In the genomic region with DNA sequence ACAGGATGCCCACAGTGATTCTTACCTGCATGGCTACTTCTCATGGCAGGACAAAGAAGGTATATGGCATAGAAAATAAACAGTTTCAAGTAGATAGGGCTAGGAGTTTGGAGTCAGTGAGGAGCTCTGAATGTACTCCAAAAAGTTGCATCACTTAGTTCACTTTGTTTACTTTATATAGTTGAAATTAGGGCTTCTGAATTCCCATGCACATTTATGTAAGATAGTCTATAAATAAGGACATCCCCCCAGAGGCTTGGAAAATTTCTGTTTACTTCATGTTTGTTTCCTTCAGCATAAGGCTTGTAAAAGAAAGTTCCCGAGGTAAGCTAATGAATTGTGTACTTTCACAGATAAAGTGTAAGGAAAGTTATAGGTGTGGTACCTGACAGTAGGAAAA, we compare ENCODE assay signal across 24 cellular contexts. TPM values are rescaled to one million over a fixed set of nuclear protein-coding genes. Genes with fewer than 3 reads are reported as not detected.
DNase-seq lines count a peak whose midpoint lies in the region; ATAC-seq and TF ChIP-seq lines count a peak whose summit lies in the region.
"Had no signal": no experiment of that assay in that cellular context is flagged by ENCODE, and none has a peak within 500 bp of the region (broad histone marks: within the 10 kb centered on the region; RNA-seq: fewer than 3 reads in every experiment).

No MANE protein-coding gene starts in this region.

- no peak for ATAC-seq in stimulated activated naive B cell treated with anti-CD40 and anti-IgM and Interleukin-4, amounts not matched to agents 10 μg/mL and 1 μg/mL and 100 μg/mL, for 72 hours (replicated peaks)
- no peak for ATAC-seq in GM21528 (IDR thresholded peaks at IDR 0.05; ENCODE audit: low FRiP score, unreplicated experiment)
- ATAC-seq: sciatic nerve had no signal

- H3K36me3 Mint-ChIP-seq in activated naive CD4-positive, alpha-beta T cell treated with anti-CD3 and anti-CD28 coated beads, Interleukin-2, amount 50 U/mL, for 24 hours, result peaks cover 22% of the 10 kb centered on the region
- H3K36me3 Mint-ChIP-seq in activated CD4-positive, alpha-beta memory T cell treated with anti-CD3 and anti-CD28 coated beads for 36 hours, result peaks cover 35% of the 10 kb centered on the region
- peaks cover 37 to 42% of the 10 kb centered on the region in 2 donors for H3K36me3 Mint-ChIP-seq in stimulated activated naive B cell treated with anti-CD40 and anti-IgM and Interleukin-4, amounts not matched to agents 10 μg/mL and 1 μg/mL and 100 μg/mL, for 72 hours
- H3K36me3 Mint-ChIP-seq: IgD-negative memory B cell had no signal

- H3K27me3 ChIP-seq in Peyer's patch, result no peaks in the 10 kb centered on the region
- H3K27me3 ChIP-seq: cardiac muscle cell, tibial nerve had no signal

- CTCF ChIA-PET in activated CD4-positive, alpha-beta memory T cell treated with anti-CD3 and anti-CD28 coated beads for 36 hours (lab: Charles Lee), result no interaction called here

- peaks cover 0 to 5% (median 0%) of the 10 kb centered on the region in 4 donors for H3K4me1 ChIP-seq in Peyer's patch

- TF ChIP-seq CTCF in Peyer's patch (IDR thresholded peaks at IDR 0.05), result no peak

- TF ChIP-seq POLR2A in Peyer's patch (IDR thresholded peaks at IDR 0.05), result no peak

- peak overlapping the region; percentile 89 for H3K4me3 Mint-ChIP-seq in activated naive CD4-positive, alpha-beta T cell treated with anti-CD3 and anti-CD28 coated beads, Interleukin-2, amount 50 U/mL, for 24 hours
- H3K4me3 Mint-ChIP-seq in activated CD4-positive, alpha-beta memory T cell treated with anti-CD3 and anti-CD28 coated beads for 36 hours, result peak overlapping the region; percentile 87
- peak overlapping the region; percentile 86 to 91 for H3K4me3 Mint-ChIP-seq in stimulated activated naive B cell treated with anti-CD40 and anti-IgM and Interleukin-4, amounts not matched to agents 10 μg/mL and 1 μg/mL and 100 μg/mL, for 72 hours
- H3K4me3 Mint-ChIP-seq: H9 had no signal

- peaks cover 4% of the 10 kb centered on the region for H3K9me3 Mint-ChIP-seq in activated naive CD4-positive, alpha-beta T cell treated with anti-CD3 and anti-CD28 coated beads, Interleukin-2, amount 50 U/mL, for 24 hours
- H3K9me3 Mint-ChIP-seq in activated CD4-positive, alpha-beta memory T cell treated with anti-CD3 and anti-CD28 coated beads for 36 hours, result no peaks in the 10 kb centered on the region
- H3K9me3 Mint-ChIP-seq in stimulated activated naive B cell treated with anti-CD40 and anti-IgM and Interleukin-4, amounts not matched to agents 10 μg/mL and 1 μg/mL and 100 μg/mL, for 72 hours, result peaks cover 0 to 5% of the 10 kb centered on the region in 2 donors
- H3K9me3 Mint-ChIP-seq: H9, IgD-negative memory B cell had no signal

- intact Hi-C loops in activated CD4-positive, alpha-beta memory T cell treated with anti-CD3 and anti-CD28 coated beads for 36 hours (cut with micrococcal nuclease), result loop anchor here (5.0 kb wide), 1 partner anchor 505 kb away; no protein-coding TSS in a partner anchor

- no peak overlapping the region for H3K27ac ChIP-seq in Peyer's patch
- H3K27ac ChIP-seq: cardiac muscle cell, tibial nerve, VCaP had no signal

- H3K27me3 Mint-ChIP-seq in activated naive CD4-positive, alpha-beta T cell treated with anti-CD3 and anti-CD28 coated beads, Interleukin-2, amount 50 U/mL, for 24 hours, result no peaks in the 10 kb centered on the region
- H3K27me3 Mint-ChIP-seq in activated CD4-positive, alpha-beta memory T cell treated with anti-CD3 and anti-CD28 coated beads for 36 hours, result no peaks in the 10 kb centered on the region
- no peaks in the 10 kb centered on the region for H3K27me3 Mint-ChIP-seq in stimulated activated naive B cell treated with anti-CD40 and anti-IgM and Interleukin-4, amounts not matched to agents 10 μg/mL and 1 μg/mL and 100 μg/mL, for 72 hours
- H3K27me3 Mint-ChIP-seq: progenitor cell of endocrine pancreas had no signal

- POLR2A ChIA-PET in activated CD4-positive, alpha-beta memory T cell treated with anti-CD3 and anti-CD28 coated beads for 36 hours (lab: Charles Lee), result interaction anchor here (1.0 to 3.8 kb wide), 4 partner anchors 9 to 283 kb away, joined by 3 to 75 read pairs (median 4); no protein-coding TSS in a partner anchor

- DNase-seq in activated naive CD4-positive, alpha-beta T cell (lab: John Stamatoyannopoulos, UW), result no peak
- DNase-seq in activated CD4-positive, alpha-beta memory T cell treated with anti-CD3 and anti-CD28 coated beads for 36 hours, result no peak
- DNase-seq in amniotic epithelial cell (ENCODE audit: low read depth) (peak; percentile 11), midbrain (lab: John Stamatoyannopoulos, UW) (no peak), Peyer's patch (no peak)
- DNase-seq in stimulated activated naive B cell treated with anti-CD40 and anti-IgM and Interleukin-4, amounts not matched to agents 10 μg/mL and 1 μg/mL and 100 μg/mL, for 72 hours, result no peak
- DNase-seq: activated CD4-positive, alpha-beta T cell treated with anti-CD3 and anti-CD28 coated beads, Interleukin-2, amount 50 U/mL, for 48 hours; C1 segment of cervical spinal cord; glutamatergic neuron; H9; NCI-H1105; NCI-H2029; NCI-H226; stimulated activated CD4-positive, alpha-beta T cell treated with anti-CD3 and anti-CD28 coated beads, Interleukin-4, amount 100 ng/mL, for 4 hours had no signal

- H3K36me3 ChIP-seq in Peyer's patch, result peaks cover 0 to 3% (median 0%) of the 10 kb centered on the region in 3 donors
- H3K36me3 ChIP-seq: cardiac muscle cell, tibial nerve had no signal

- H3K9me3 ChIP-seq in Peyer's patch, result no peaks in the 10 kb centered on the region
- H3K9me3 ChIP-seq: tibial nerve had no signal

- peak overlapping the region; percentile 95 for H3K27ac Mint-ChIP-seq in activated naive CD4-positive, alpha-beta T cell treated with anti-CD3 and anti-CD28 coated beads, Interleukin-2, amount 50 U/mL, for 24 hours
- peak overlapping the region; percentile 96 for H3K27ac Mint-ChIP-seq in activated CD4-positive, alpha-beta memory T cell treated with anti-CD3 and anti-CD28 coated beads for 36 hours
- peak overlapping the region; percentile 48 for H3K27ac Mint-ChIP-seq in stimulated activated naive B cell treated with anti-CD40 and anti-IgM and Interleukin-4, amounts not matched to agents 10 μg/mL and 1 μg/mL and 100 μg/mL, for 72 hours
- H3K27ac Mint-ChIP-seq: H9, progenitor cell of endocrine pancreas had no signal

- H3K4me3 ChIP-seq in Peyer's patch, result no peak overlapping the region
- H3K4me3 ChIP-seq: cardiac muscle cell, lung, tibial nerve had no signal

- H3K4me1 Mint-ChIP-seq in activated naive CD4-positive, alpha-beta T cell treated with anti-CD3 and anti-CD28 coated beads, Interleukin-2, amount 50 U/mL, for 24 hours, result peaks cover 96% of the 10 kb centered on the region
- peaks cover 81% of the 10 kb centered on the region for H3K4me1 Mint-ChIP-seq in activated CD4-positive, alpha-beta memory T cell treated with anti-CD3 and anti-CD28 coated beads for 36 hours (ENCODE audit: low read depth)
- H3K4me1 Mint-ChIP-seq in stimulated activated naive B cell treated with anti-CD40 and anti-IgM and Interleukin-4, amounts not matched to agents 10 μg/mL and 1 μg/mL and 100 μg/mL, for 72 hours, result peaks cover 60 to 93% of the 10 kb centered on the region in 2 donors

RNA-seq across cellular contexts. Expression of a gene that starts 51.2 kb away (rescaled TPM):
- 10 to 100 TPM; 24.1 to 26.1 TPM for total RNA-seq in activated CD4-positive, alpha-beta memory T cell treated with anti-CD3 and anti-CD28 coated beads for 36 hours
- total RNA-seq in Peyer's patch, result 100 to 1,000 TPM in 3 of 4 donors, 10 to 100 TPM in 1; 33.8 to 187 (median 133) TPM
- total RNA-seq: cardiac muscle cell, H9, progenitor cell of endocrine pancreas, SK-MEL-5, tibial nerve had no signal
